In the genomic region with DNA sequence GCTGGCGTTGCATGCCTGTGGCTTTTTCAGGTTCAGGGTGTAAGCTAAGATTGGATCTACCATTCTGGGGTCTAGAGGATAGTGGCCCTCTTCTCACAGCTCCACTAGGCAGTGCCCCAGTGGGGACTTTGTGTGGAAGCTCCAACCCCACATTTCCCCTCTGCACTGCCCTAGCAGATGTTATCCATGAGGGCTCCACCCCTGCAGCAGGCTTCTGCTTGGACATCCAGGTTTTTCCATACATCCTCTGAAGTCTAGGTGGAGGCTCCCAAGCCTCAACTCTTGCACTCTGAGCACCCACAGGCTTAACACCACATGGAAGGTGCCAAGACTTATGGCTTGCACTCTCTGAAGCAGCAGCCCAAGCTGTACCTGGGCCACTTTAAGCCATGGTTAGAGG, we compare ENCODE assay signal across 34 cellular contexts.
"Had no signal": no experiment of that assay in that cellular context is flagged by ENCODE, and none has a peak within 500 bp of the region (broad histone marks: within the 10 kb centered on the region; RNA-seq: fewer than 3 reads in every experiment).

No MANE protein-coding gene starts in this region.

- H3K4me3 ChIP-seq: adrenal gland, ascending aorta, body of pancreas, breast epithelium, cardiac muscle cell had no signal

- ATAC-seq: activated naive CD4-positive, alpha-beta T cell treated with anti-CD3 and anti-CD28 coated beads, Interleukin-2, amount 50 U/mL, for 72 hours; activated naive CD8-positive, alpha-beta T cell treated with anti-CD3 and anti-CD28 coated beads, Interleukin-2, amount 50 U/mL, for 24 hours; activated T-cell treated with anti-CD3 and anti-CD28 coated beads, Interleukin-2, amount 50 U/mL, for 4 hours; activated T-cell treated with anti-CD3 and anti-CD28 coated beads, Interleukin-2, amount 50 U/mL, for 72 hours; activated T-helper 17 cell treated with anti-CD3 and anti-CD28 coated beads, Interleukin-2, amount 50 U/mL, for 72 hours; body of pancreas had no signal

- H3K4me1 ChIP-seq: adrenal gland, ascending aorta, body of pancreas, breast epithelium had no signal

- H3K27ac ChIP-seq: adrenal gland, ascending aorta, body of pancreas, brain microvascular endothelial cell, breast epithelium, cardiac muscle cell had no signal

- FAIRE-seq: astrocyte, bronchial epithelial cell had no signal

- H3K36me3 ChIP-seq: adrenal gland, ascending aorta, brain microvascular endothelial cell, breast epithelium, cardiac muscle cell had no signal

- H3K9me3 ChIP-seq: adrenal gland, ascending aorta had no signal

- H3K27me3 ChIP-seq: adrenal gland, ascending aorta, body of pancreas, brain microvascular endothelial cell, breast epithelium, cardiac muscle cell had no signal

- DNase-seq: activated effector memory CD4-positive, alpha-beta T cell treated with anti-CD3 and anti-CD28 coated beads, Interleukin-2, amount 50 U/mL, for 16 hours; activated effector memory CD4-positive, alpha-beta T cell treated with Interleukin-2 at 50 U/mL for 16 hours; activated gamma-delta T cell; activated gamma-delta T cell treated with Interleukin-2 at 50 U/mL for 16 hours; activated naive CD4-positive, alpha-beta T cell; activated naive CD4-positive, alpha-beta T cell treated with anti-CD3 and anti-CD28 coated beads for 36 hours; activated naive CD4-positive, alpha-beta T cell treated with anti-CD3 and anti-CD28 coated beads, Interleukin-2, amount 10 ng/mL, durations not matched to agents 7 days and 5 days; activated naive CD4-positive, alpha-beta T cell treated with anti-CD3 and anti-CD28 coated beads, Interleukin-2, amount 50 U/mL, for 16 hours; activated naive CD4-positive, alpha-beta T cell treated with Interleukin-2 at 50 U/mL for 16 hours; activated naive CD8-positive, alpha-beta T cell treated with anti-CD3 and anti-CD28 coated beads for 36 hours; activated naive CD8-positive, alpha-beta T cell treated with anti-CD3 and anti-CD28 coated beads, Interleukin-2, amount 10 ng/mL, durations not matched to agents 7 days and 5 days; activated naive CD8-positive, alpha-beta T cell treated with anti-CD3 and anti-CD28 coated beads, Interleukin-2, amount 50 U/mL, for 24 hours; activated T-cell treated with anti-CD3 and anti-CD28 coated beads, Interleukin-2, amount 50 U/mL, for 1 hour; activated T-cell treated with anti-CD3 and anti-CD28 coated beads, Interleukin-2, amount 50 U/mL, for 24 hours; activated T-cell treated with anti-CD3 and anti-CD28 coated beads, Interleukin-2, amount 50 U/mL, for 4 hours; activated T-cell treated with anti-CD3 and anti-CD28 coated beads, Interleukin-2, amount 50 U/mL, for 48 hours; activated T-cell treated with anti-CD3 and anti-CD28 coated beads, Interleukin-2, amount 50 U/mL, for 72 hours; adrenal gland; amniotic stem cell; amygdala; anterior cingulate cortex; aorta; body of pancreas; brain microvascular endothelial cell; caudate nucleus; central memory CD4-positive, alpha-beta T cell; cerebellar nuclear complex had no signal
